ENCODE assay signal across 1 cellular context in the genomic region with DNA sequence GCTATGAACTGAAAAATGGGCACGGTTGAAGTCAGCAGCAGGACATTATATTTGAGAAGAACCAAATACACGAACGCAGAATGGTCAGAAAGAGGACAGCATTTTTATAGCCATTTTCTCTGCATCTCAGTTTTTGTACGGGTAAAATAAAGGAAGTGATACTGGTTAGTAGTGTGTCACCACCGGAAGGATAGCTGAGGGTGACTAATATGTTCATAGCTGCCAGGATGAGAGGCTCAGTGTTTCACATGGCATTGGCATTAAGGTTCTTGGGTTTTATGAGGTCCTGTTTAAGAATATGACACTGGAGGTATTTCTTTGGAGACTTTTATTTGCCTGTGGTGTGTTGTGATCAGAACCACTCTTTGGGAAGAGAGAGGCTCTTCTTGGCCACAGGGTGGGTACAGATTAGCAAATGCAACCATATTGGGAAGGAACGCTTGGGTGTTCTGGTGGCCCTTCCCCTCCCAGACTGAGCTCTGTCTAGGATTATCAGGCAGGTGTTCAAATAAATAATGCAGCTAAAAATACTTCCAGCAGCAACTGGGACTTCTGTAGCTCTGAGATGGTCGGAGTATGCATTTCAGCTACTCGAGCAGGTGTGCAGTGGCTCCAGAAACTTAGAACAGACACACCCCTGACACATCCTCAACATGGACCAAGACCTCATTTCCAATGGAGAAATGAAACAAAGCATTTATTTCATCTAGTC.
TF ChIP-seq lines count a peak whose summit lies in the region.

No MANE protein-coding gene starts in this region.

TF ChIP-seq in IMR-90, 13 proteins besides CTCF, POLR2A, EP300 and RAD21 (continued from another document):
- TF ChIP-seq, protein P1, sequence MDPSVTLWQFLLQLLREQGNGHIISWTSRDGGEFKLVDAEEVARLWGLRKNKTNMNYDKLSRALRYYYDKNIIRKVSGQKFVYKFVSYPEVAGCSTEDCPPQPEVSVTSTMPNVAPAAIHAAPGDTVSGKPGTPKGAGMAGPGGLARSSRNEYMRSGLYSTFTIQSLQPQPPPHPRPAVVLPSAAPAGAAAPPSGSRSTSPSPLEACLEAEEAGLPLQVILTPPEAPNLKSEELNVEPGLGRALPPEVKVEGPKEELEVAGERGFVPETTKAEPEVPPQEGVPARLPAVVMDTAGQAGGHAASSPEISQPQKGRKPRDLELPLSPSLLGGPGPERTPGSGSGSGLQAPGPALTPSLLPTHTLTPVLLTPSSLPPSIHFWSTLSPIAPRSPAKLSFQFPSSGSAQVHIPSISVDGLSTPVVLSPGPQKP (IDR thresholded peaks at IDR 0.05; ENCODE audit: borderline replicate concordance, low read depth, low read length): no peak
- TF ChIP-seq CEBPB (IDR thresholded peaks at IDR 0.05; ENCODE audit: low read depth, low read length) (no peak), RCOR1 (IDR thresholded peaks at IDR 0.05; ENCODE audit: insufficient replicate concordance, low read length) (no peak), NFE2L2 (IDR thresholded peaks at IDR 0.05; ENCODE audit: low read depth, low read length) (no peak), SMC3 (IDR thresholded peaks at IDR 0.05; ENCODE audit: low read depth, low read length) (no peak), RFX5 (IDR thresholded peaks at IDR 0.05; ENCODE audit: low read depth, low read length) (no peak), MAZ (IDR thresholded peaks at IDR 0.05; ENCODE audit: borderline replicate concordance, low read depth, low read length) (no peak), MXI1 (IDR thresholded peaks at IDR 0.05; ENCODE audit: borderline replicate concordance, low read depth, low read length) (no peak), MAFK (IDR thresholded peaks at IDR 0.05; ENCODE audit: low read depth, low read length) (no peak)
